In genomic region chr2:46877619-46878113, GRCh38 we compare ENCODE assay signal across 16 cellular contexts.
"Had no signal": no experiment of that assay in that cellular context is flagged by ENCODE, and none has a peak within 500 bp of the region (broad histone marks: within the 10 kb centered on the region; RNA-seq: fewer than 3 reads in every experiment).

No MANE protein-coding gene starts in this region.

- H2AFZ ChIP-seq: hepatocyte had no signal

- H3K4me3 ChIP-seq: adrenal gland, esophagus muscularis mucosa, hepatocyte, lower lobe of right lung, tibial artery had no signal

- H3K79me2 ChIP-seq: hepatocyte had no signal

- H3K27me3 ChIP-seq: adrenal gland, esophagus muscularis mucosa, hepatocyte, tibial artery had no signal

- H3K36me3 ChIP-seq: adrenal gland, esophagus muscularis mucosa, lower lobe of right lung, tibial artery had no signal

- DNase-seq: activated CD4-positive, alpha-beta T cell treated with anti-CD3 and anti-CD28 coated beads for 1 hour; activated CD8-positive, alpha-beta memory T cell treated with anti-CD3 and anti-CD28 coated beads for 24 hours; activated CD8-positive, alpha-beta memory T cell treated with anti-CD3 and anti-CD28 coated beads, Interleukin-2, amount 50 U/mL, for 48 hours; activated gamma-delta T cell; effector memory CD4-positive, alpha-beta T cell; lower lobe of right lung; nephron progenitor cell; occipital lobe; stimulated activated CD4-positive, alpha-beta T cell treated with anti-CD3 and anti-CD28 coated beads, Interleukin-2, amount 100 ng/mL, for 24 hours; stimulated activated naive CD8-positive, alpha-beta T cell treated with anti-CD3 and anti-CD28 coated beads, Interleukin-15, Interleukin-2, amounts not matched to agents 100 U/mL and 50 U/mL, for 24 hours; substantia nigra had no signal

- ATAC-seq: stimulated activated naive CD8-positive, alpha-beta T cell treated with anti-CD3 and anti-CD28 coated beads, Interleukin-15, Interleukin-2, amounts not matched to agents 100 U/mL and 50 U/mL, for 24 hours had no signal

- H3K27ac ChIP-seq: hepatocyte, VCaP had no signal

- H3K4me2 ChIP-seq: hepatocyte had no signal

- H3K9me3 ChIP-seq: adrenal gland, esophagus muscularis mucosa, lower lobe of right lung, tibial artery had no signal
